ENCODE assay signal across 15 cellular contexts in genomic region chr12:122051231-122051876, GRCh38. TPM values are rescaled to one million over a fixed set of nuclear protein-coding genes. Genes with fewer than 3 reads are reported as not detected.
DNase-seq lines count a peak whose midpoint lies in the region; ATAC-seq and TF ChIP-seq lines count a peak whose summit lies in the region.
"Had no signal": no experiment of that assay in that cellular context is flagged by ENCODE, and none has a peak within 500 bp of the region (broad histone marks: within the 10 kb centered on the region; RNA-seq: fewer than 3 reads in every experiment).

No MANE protein-coding gene starts in this region.

- 94 to 95% methylated on average over 8 to 13 of the region's 14 CpGs for WGBS in endodermal cell (ENCODE audit: insufficient coverage in 1 of 2, insufficient read length in 1 of 2), 2 experiments

- no peaks in the 10 kb centered on the region for H3K4me1 Mint-ChIP-seq in endodermal cell

- H3K36me3 ChIP-seq in MG63, result no peaks in the 10 kb centered on the region
- peaks cover 32% of the 10 kb centered on the region for H3K36me3 ChIP-seq in endodermal cell (ENCODE audit: control insufficient read depth, insufficient read depth, low read length)
- H3K36me3 ChIP-seq in skeletal muscle satellite cell (ENCODE audit: insufficient read depth, low read length), result peaks cover 16% of the 10 kb centered on the region
- H3K36me3 ChIP-seq: neutrophil had no signal

- H3K27me3 ChIP-seq in MG63 (no peaks in the 10 kb centered on the region), endodermal cell (ENCODE audit: control insufficient read depth, insufficient read depth, low read length, poor library complexity, severe bottlenecking) (no peaks in the 10 kb centered on the region), skeletal muscle satellite cell (ENCODE audit: control insufficient read depth, insufficient read depth, low read length) (no peaks in the 10 kb centered on the region)
- H3K27me3 ChIP-seq: neutrophil had no signal

- no peaks in the 10 kb centered on the region for H3K9me3 Mint-ChIP-seq in endodermal cell

- intact Hi-C loops in left colon (cut with DNase I, micrococcal nuclease), result loop anchor here in 1 of 2 donors (5.0 kb wide), 1 partner anchor 71 kb away; no protein-coding TSS in a partner anchor

- H3K9me3 ChIP-seq in MG63, result no peaks in the 10 kb centered on the region
- H3K9me3 ChIP-seq in endodermal cell (ENCODE audit: control insufficient read depth, low read length), result no peaks in the 10 kb centered on the region
- no peaks in the 10 kb centered on the region for H3K9me3 ChIP-seq in skeletal muscle satellite cell (replicated peaks; ENCODE audit: low read length)
- H3K9me3 ChIP-seq: neutrophil had no signal

- no peaks in the 10 kb centered on the region for H3K27me3 Mint-ChIP-seq in endodermal cell (ENCODE audit: insufficient read depth)

- DNase-seq in MG63 (peak; percentile 53), endodermal cell (peak; percentile 41), left colon (no peak), GM03348 (ENCODE audit: low spot score) (no peak), NK-92 (lab: John Stamatoyannopoulos, UW; ENCODE audit: unreplicated experiment) (no peak), caudate nucleus (lab: John Stamatoyannopoulos, UW) (no peak)
- DNase-seq: activated CD4-positive, alpha-beta T cell treated with anti-CD3 and anti-CD28 coated beads, Interleukin-2, amount 50 U/mL, for 4 hours; activated effector memory CD4-positive, alpha-beta T cell treated with Interleukin-2 at 50 U/mL for 16 hours; central memory CD4-positive, alpha-beta T cell; foreskin melanocyte; stimulated activated CD4-positive, alpha-beta T cell treated with anti-CD3 and anti-CD28 coated beads, Interleukin-4, amount 100 ng/mL, for 24 hours; stimulated activated naive CD4-positive, alpha-beta T cell treated with Interleukin-2 at 50 U/mL for 16 hours had no signal

- TF ChIP-seq CTCF in endodermal cell (conservative IDR thresholded peaks at IDR 0.05), result no peak

- H3K4me1 ChIP-seq in endodermal cell (ENCODE audit: control insufficient read depth, insufficient read depth, low read length), result no peaks in the 10 kb centered on the region
- peaks cover 9% of the 10 kb centered on the region for H3K4me1 ChIP-seq in skeletal muscle satellite cell (ENCODE audit: control insufficient read depth, insufficient read depth, low read length)

- peaks cover 32% of the 10 kb centered on the region for H3K36me3 Mint-ChIP-seq in endodermal cell (ENCODE audit: low read depth)

- H3K9ac ChIP-seq in endodermal cell (ENCODE audit: extremely low read depth, low read length, poor library complexity, severe bottlenecking) (no peak overlapping the region), skeletal muscle satellite cell (ENCODE audit: low read depth, low read length) (peak overlapping the region; percentile 4)

- H3K4me3 ChIP-seq in MG63 (no peak overlapping the region), endodermal cell (ENCODE audit: low read length) (no peak overlapping the region), skeletal muscle satellite cell (ENCODE audit: low read length) (no peak overlapping the region)

- no peak overlapping the region for H3K4me3 Mint-ChIP-seq in endodermal cell

- H3K4me2 ChIP-seq in skeletal muscle satellite cell (ENCODE audit: low read length), result no peak overlapping the region

- H3K27ac ChIP-seq in endodermal cell (ENCODE audit: low read depth, low read length) (no peak overlapping the region), caudate nucleus (ENCODE audit: low read depth, low read length) (no peak overlapping the region)
- H3K27ac ChIP-seq: neutrophil had no signal

- H3K27ac Mint-ChIP-seq in endodermal cell, result no peak overlapping the region

- peak; percentile 6 for ATAC-seq in left colon
- no peak for ATAC-seq in HG03045 (IDR thresholded peaks at IDR 0.05; ENCODE audit: unreplicated experiment)

RNA-seq across cellular contexts. Expression of gene MLXIP, which starts 27.2 kb away (rescaled TPM):
- total RNA-seq in MG63 (2014; rRNA removed; shearing (Covaris generic); ENCODE audit: low replicate concordance), result 3.5 and 4.0 TPM in 2 replicates
- total RNA-seq in endodermal cell, result 10 to 100 TPM; 27.4 to 32.2 TPM
- 21.0 TPM for polyA plus RNA-seq in endodermal cell (2013, experiment 1 of 2)
- polyA plus RNA-seq in endodermal cell (2013, experiment 2 of 2), result 18.5 TPM
- 100 to 1,000 TPM; 125 to 175 TPM for total RNA-seq in left colon
- total RNA-seq in skeletal muscle satellite cell (2012; rRNA removed), result 12.0 and 17.0 TPM in 2 replicates

RNA-seq across cellular contexts. Expression of gene BCL7A, which starts 29.7 kb away (rescaled TPM):
- total RNA-seq in MG63 (2014; rRNA removed; shearing (Covaris generic); ENCODE audit: low replicate concordance), result 1.8 and 2.4 TPM in 2 replicates
- total RNA-seq in endodermal cell (10 to 100 TPM; 22.3 to 28.9 TPM), left colon (1 to 10 TPM; 6.5 to 6.7 TPM)
- polyA plus RNA-seq in endodermal cell (2013, experiment 1 of 2), result 39.9 TPM
- 39.2 TPM for polyA plus RNA-seq in endodermal cell (2013, experiment 2 of 2)
- total RNA-seq in skeletal muscle satellite cell (2012; rRNA removed), result 2.8 and 3.0 TPM in 2 replicates

Comparison
In these comparisons a context has a peak if more than half of its experiments do, and no peak if none do; other contexts are left out.
1. DNase-seq: peak in MG63 (single experiment) and endodermal cell (single experiment); none in left colon (0 of 2), GM03348 (single experiment), NK-92 (single experiment) and caudate nucleus (0 of 61).